ENCODE assay signal across 1 cellular context in the genomic region with DNA sequence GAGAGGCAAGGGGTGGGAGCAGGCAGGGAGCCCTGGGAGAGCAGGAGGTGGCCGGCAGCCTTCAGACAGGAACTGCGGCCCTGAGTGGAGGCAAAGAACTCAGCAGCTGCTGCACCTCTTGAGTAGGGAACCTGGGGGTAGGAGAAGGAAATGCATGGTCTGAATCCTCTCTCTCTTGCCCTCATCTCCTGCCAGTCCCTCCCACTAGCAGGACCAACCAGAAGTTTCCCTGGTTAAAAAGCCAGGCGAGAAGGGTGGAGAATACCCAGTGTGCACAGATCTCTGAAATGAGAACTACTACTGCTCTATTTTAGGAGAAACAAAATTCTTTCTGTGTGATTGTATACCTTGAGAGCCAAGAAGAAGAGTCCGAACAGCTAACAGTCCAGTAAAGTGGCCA.
TF ChIP-seq lines count a peak whose summit lies in the region.

No MANE protein-coding gene starts in this region.

TF ChIP-seq in IMR-90, 13 proteins besides CTCF, POLR2A, EP300 and RAD21 (continued from another document):
- TF ChIP-seq MXI1 (IDR thresholded peaks at IDR 0.05; ENCODE audit: borderline replicate concordance, low read depth, low read length) = no peak
- no peak for TF ChIP-seq RCOR1 (IDR thresholded peaks at IDR 0.05; ENCODE audit: insufficient replicate concordance, low read length)
- no peak for TF ChIP-seq MAFK (IDR thresholded peaks at IDR 0.05; ENCODE audit: low read depth, low read length)
